8 cellular contexts compared by ENCODE assay signal in genomic region chr17:57945999-57946797, GRCh38. TPM values are rescaled to one million over a fixed set of nuclear protein-coding genes. Genes with fewer than 3 reads are reported as not detected.
A peak's percentile ranks its signal among the peaks of the same experiment; 100 is the strongest.
DNase-seq lines count a peak whose midpoint lies in the region; ATAC-seq and TF ChIP-seq lines count a peak whose summit lies in the region.

No MANE protein-coding gene starts in this region.

- TF ChIP-seq CTCF in cardiac fibroblast (IDR thresholded peaks at IDR 0.05; ENCODE audit: low read depth, low read length) (no peak), endothelial cell (IDR thresholded peaks at IDR 0.05; ENCODE audit: unreplicated experiment) (no peak)

- ATAC-seq in HG03571 (IDR thresholded peaks at IDR 0.05; ENCODE audit: unreplicated experiment): peak; percentile 16
- no peak for ATAC-seq in natural killer cell treated with Interleukin-12 subunit alpha and Interleukin-12 subunit beta and Interleukin-15 and Interleukin-18, amount 100 ng/mL, for 72 hours

- no peaks in the 10 kb centered on the region for H3K9me3 Mint-ChIP-seq in activated T-cell treated with anti-CD3 and anti-CD28 coated beads, Interleukin-2, amount 50 U/mL, for 24 hours
- H3K9me3 Mint-ChIP-seq in natural killer cell treated with Interleukin-12 subunit alpha and Interleukin-12 subunit beta and Interleukin-15 and Interleukin-18, amount 100 ng/mL, for 72 hours: no peaks in the 10 kb centered on the region
- no peaks in the 10 kb centered on the region for H3K9me3 Mint-ChIP-seq in endothelial cell (ENCODE audit: unreplicated experiment)

- H3K4me1 Mint-ChIP-seq in activated T-cell treated with anti-CD3 and anti-CD28 coated beads, Interleukin-2, amount 50 U/mL, for 24 hours (ENCODE audit: low read depth): peaks cover 41% of the 10 kb centered on the region
- H3K4me1 Mint-ChIP-seq in natural killer cell treated with Interleukin-12 subunit alpha and Interleukin-12 subunit beta and Interleukin-15 and Interleukin-18, amount 100 ng/mL, for 72 hours (ENCODE audit: low read depth in 2 of 2): peaks cover 35 to 38% of the 10 kb centered on the region in 2 donors
- H3K4me1 Mint-ChIP-seq in endothelial cell (ENCODE audit: unreplicated experiment): peaks cover 10% of the 10 kb centered on the region

- peaks cover 8% of the 10 kb centered on the region for H3K27me3 Mint-ChIP-seq in activated T-cell treated with anti-CD3 and anti-CD28 coated beads, Interleukin-2, amount 50 U/mL, for 24 hours
- H3K27me3 Mint-ChIP-seq in natural killer cell treated with Interleukin-12 subunit alpha and Interleukin-12 subunit beta and Interleukin-15 and Interleukin-18, amount 100 ng/mL, for 72 hours: peaks cover 14 to 24% of the 10 kb centered on the region in 2 donors
- H3K27me3 Mint-ChIP-seq in endothelial cell (ENCODE audit: unreplicated experiment): peaks cover 1% of the 10 kb centered on the region

- peak overlapping the region; percentile 11 for H3K4me3 Mint-ChIP-seq in activated T-cell treated with anti-CD3 and anti-CD28 coated beads, Interleukin-2, amount 50 U/mL, for 24 hours
- H3K4me3 Mint-ChIP-seq in natural killer cell treated with Interleukin-12 subunit alpha and Interleukin-12 subunit beta and Interleukin-15 and Interleukin-18, amount 100 ng/mL, for 72 hours: peak overlapping the region; percentile 76
- no peak overlapping the region for H3K4me3 Mint-ChIP-seq in endothelial cell (ENCODE audit: unreplicated experiment)

- no peaks in the 10 kb centered on the region for H3K36me3 Mint-ChIP-seq in activated T-cell treated with anti-CD3 and anti-CD28 coated beads, Interleukin-2, amount 50 U/mL, for 24 hours (ENCODE audit: low read depth)
- no peaks in the 10 kb centered on the region for H3K36me3 Mint-ChIP-seq in natural killer cell treated with Interleukin-12 subunit alpha and Interleukin-12 subunit beta and Interleukin-15 and Interleukin-18, amount 100 ng/mL, for 72 hours
- no peaks in the 10 kb centered on the region for H3K36me3 Mint-ChIP-seq in endothelial cell (ENCODE audit: low read depth, unreplicated experiment)

- DNase-seq in activated T-cell treated with anti-CD3 and anti-CD28 coated beads, Interleukin-2, amount 50 U/mL, for 24 hours: no peak
- DNase-seq in activated T-cell treated with anti-CD3 and anti-CD28 coated beads, Interleukin-2, amount 50 U/mL, for 1 hour: no peak
- peak; percentile 22 to 46 for DNase-seq in cardiac fibroblast (ENCODE audit: low read depth in 2 of 2)
- no peak for DNase-seq in natural killer cell treated with Interleukin-12 subunit alpha and Interleukin-12 subunit beta and Interleukin-15 and Interleukin-18, amount 100 ng/mL, for 72 hours (ENCODE audit: low spot score)
- DNase-seq in endothelial cell (ENCODE audit: low spot score): no peak
- DNase-seq in activated CD8-positive, alpha-beta memory T cell treated with anti-CD3 and anti-CD28 coated beads for 24 hours: no peak
- no peak for DNase-seq in glomerular visceral epithelial cell (ENCODE audit: extremely low spot score)

- H3K27ac Mint-ChIP-seq in activated T-cell treated with anti-CD3 and anti-CD28 coated beads, Interleukin-2, amount 50 U/mL, for 24 hours: no peak overlapping the region
- H3K27ac Mint-ChIP-seq in natural killer cell treated with Interleukin-12 subunit alpha and Interleukin-12 subunit beta and Interleukin-15 and Interleukin-18, amount 100 ng/mL, for 72 hours: peak overlapping the region; percentile 15 to 64
- no peak overlapping the region for H3K27ac Mint-ChIP-seq in endothelial cell (ENCODE audit: unreplicated experiment)

- peak overlapping the region; percentile 19 to 44 for H3K4me3 ChIP-seq in cardiac fibroblast (replicated peaks in 1 of 2; ENCODE audit: low read depth in 2 of 2, low read length in 2 of 2)

RNA-seq across cellular contexts. Expression of gene CUEDC1, which starts 9.0 kb away (rescaled TPM):
- under 1 TPM in 1 of 2 donors, not detected in 1; 0.19 TPM for total RNA-seq in natural killer cell treated with Interleukin-12 subunit alpha and Interleukin-12 subunit beta and Interleukin-15 and Interleukin-18, amount 100 ng/mL, for 72 hours
- 13.3 TPM for total RNA-seq in endothelial cell (ENCODE audit: unreplicated experiment)

RNA-seq across cellular contexts. Expression of gene VEZF1, which starts 41.9 kb away (rescaled TPM):
- total RNA-seq in natural killer cell treated with Interleukin-12 subunit alpha and Interleukin-12 subunit beta and Interleukin-15 and Interleukin-18, amount 100 ng/mL, for 72 hours: 10 to 100 TPM; 29.1 to 31.8 TPM
- total RNA-seq in endothelial cell (ENCODE audit: unreplicated experiment): 43.7 TPM

Comparison
In these comparisons a context has a peak if more than half of its experiments do, and no peak if none do; other contexts are left out.
1. DNase-seq: peak in cardiac fibroblast (2 of 2); none in activated T-cell treated with anti-CD3 and anti-CD28 coated beads, Interleukin-2, amount 50 U/mL, for 24 hours (single experiment), activated T-cell treated with anti-CD3 and anti-CD28 coated beads, Interleukin-2, amount 50 U/mL, for 1 hour (single experiment), natural killer cell treated with Interleukin-12 subunit alpha and Interleukin-12 subunit beta and Interleukin-15 and Interleukin-18, amount 100 ng/mL, for 72 hours (single experiment), endothelial cell (single experiment), activated CD8-positive, alpha-beta memory T cell treated with anti-CD3 and anti-CD28 coated beads for 24 hours (single experiment) and glomerular visceral epithelial cell (single experiment).
2. H3K27ac Mint-ChIP-seq: peak in natural killer cell treated with Interleukin-12 subunit alpha and Interleukin-12 subunit beta and Interleukin-15 and Interleukin-18, amount 100 ng/mL, for 72 hours (2 of 2); none in activated T-cell treated with anti-CD3 and anti-CD28 coated beads, Interleukin-2, amount 50 U/mL, for 24 hours (single experiment) and endothelial cell (single experiment).